3 cellular contexts compared by ENCODE assay signal in genomic region chr18:22913861-22914260, GRCh38.
TF ChIP-seq lines count a peak whose summit lies in the region.

No MANE protein-coding gene starts in this region.

TF ChIP-seq in liver, 16 proteins besides CTCF, POLR2A, EP300 and RAD21:
- peak; percentile 46 for TF ChIP-seq SP1 (IDR thresholded peaks at IDR 0.05)
- TF ChIP-seq HNF4G (IDR thresholded peaks at IDR 0.05), result no peak
- no peak for TF ChIP-seq ZBTB33 (IDR thresholded peaks at IDR 0.05)
- TF ChIP-seq TAF1 (conservative IDR thresholded peaks at IDR 0.05), result no peak

TF ChIP-seq in HepG2, 621 proteins besides CTCF, POLR2A, EP300 and RAD21:
- TF ChIP-seq ZBTB26 (CRISPR knock-in tag; IDR thresholded peaks at IDR 0.05; ENCODE audit: borderline replicate concordance), result no peak
- TF ChIP-seq ZNF530 (CRISPR knock-in tag; IDR thresholded peaks at IDR 0.05; ENCODE audit: low read depth), result no peak
- no peak for TF ChIP-seq GMEB1 (CRISPR knock-in tag; IDR thresholded peaks at IDR 0.05; ENCODE audit: borderline replicate concordance)
- TF ChIP-seq CREBL2 (CRISPR knock-in tag; IDR thresholded peaks at IDR 0.05; ENCODE audit: borderline replicate concordance), result no peak
- TF ChIP-seq ZNF251 (CRISPR knock-in tag; IDR thresholded peaks at IDR 0.05), result no peak
- no peak for TF ChIP-seq FIP1L1 (IDR thresholded peaks at IDR 0.05; ENCODE audit: borderline replicate concordance, insufficient read depth, low read depth, low read length)
TF ChIP-seq in HepG2: peak in this region for 0.

TF ChIP-seq in K562, 482 proteins besides CTCF, POLR2A, EP300 and RAD21:
- TF ChIP-seq RBM34 (IDR thresholded peaks at IDR 0.05; ENCODE audit: borderline replicate concordance, insufficient read depth, low read length), result no peak
- TF ChIP-seq SMC3 (conservative IDR thresholded peaks at IDR 0.05; ENCODE audit: insufficient read depth, low read depth, low read length), result no peak
TF ChIP-seq in K562: peak in this region for 0.
